1 cellular context compared by ENCODE assay signal in genomic region chr5:60672693-60673264, GRCh38.
TF ChIP-seq lines count a peak whose summit lies in the region.

No MANE protein-coding gene starts in this region.

TF ChIP-seq in HepG2, 621 proteins besides CTCF, POLR2A, EP300 and RAD21 (continued from another document and continues in another):
- peak; percentile 99 for TF ChIP-seq PAXIP1 (CRISPR knock-in tag; conservative IDR thresholded peaks at IDR 0.05)
- no peak; the same call in 1 of the 2 replicates for TF ChIP-seq ZFX (CRISPR knock-in tag; IDR thresholded peaks at IDR 0.05; ENCODE audit: low read depth)
- no peak; the same call in 1 of the 2 replicates for TF ChIP-seq TEF (CRISPR knock-in tag; IDR thresholded peaks at IDR 0.05)
- peak; percentile 38; the same call in 1 of the 2 replicates for TF ChIP-seq ZNF691 (CRISPR knock-in tag; IDR thresholded peaks at IDR 0.05; ENCODE audit: borderline replicate concordance, low read depth)
- no peak for TF ChIP-seq ATF7 (IDR thresholded peaks at IDR 0.05)
- no peak for TF ChIP-seq ATF7 (CRISPR knock-in tag; IDR thresholded peaks at IDR 0.05)
- TF ChIP-seq ADNP (CRISPR knock-in tag; IDR thresholded peaks at IDR 0.05): no peak
- TF ChIP-seq ZBTB20 (CRISPR knock-in tag; IDR thresholded peaks at IDR 0.05; ENCODE audit: borderline replicate concordance, low read depth): peak; percentile 87; the same call in 1 of the 2 replicates
- TF ChIP-seq AHR (CRISPR knock-in tag; IDR thresholded peaks at IDR 0.05): no peak
- TF ChIP-seq SMAD9 (CRISPR knock-in tag; IDR thresholded peaks at IDR 0.05): no peak
- TF ChIP-seq ASH2L (IDR thresholded peaks at IDR 0.05; ENCODE audit: insufficient read length, low read depth, low read length): peak; percentile 95
- TF ChIP-seq REST (IDR thresholded peaks at IDR 0.05; ENCODE audit: borderline replicate concordance in 1 of 2, low read depth in 1 of 2, low read length in 2 of 2): peak in 1 of 2 experiments; percentile 73; a peak in 2 of 4 replicates
- TF ChIP-seq ZNF12 (CRISPR knock-in tag; IDR thresholded peaks at IDR 0.05): peak; percentile 55; the same call in 1 of the 2 replicates
- TF ChIP-seq ZMAT3 (CRISPR knock-in tag; conservative IDR thresholded peaks at IDR 0.05): no peak; the same call in 1 of the 2 replicates
- TF ChIP-seq CERS6 (CRISPR knock-in tag; IDR thresholded peaks at IDR 0.05): no peak
- no peak for TF ChIP-seq XBP1 (CRISPR knock-in tag; IDR thresholded peaks at IDR 0.05)
- peak; percentile 90 for TF ChIP-seq PHF21A (CRISPR knock-in tag; IDR thresholded peaks at IDR 0.05)
- TF ChIP-seq ZXDC (CRISPR knock-in tag; IDR thresholded peaks at IDR 0.05): no peak
- no peak for TF ChIP-seq ZNF616 (CRISPR knock-in tag; IDR thresholded peaks at IDR 0.05; ENCODE audit: low read depth)
- no peak for TF ChIP-seq ZBTB37 (CRISPR knock-in tag; IDR thresholded peaks at IDR 0.05)
- no peak for TF ChIP-seq NFE2L1 (CRISPR knock-in tag; IDR thresholded peaks at IDR 0.05; ENCODE audit: borderline replicate concordance)
- no peak for TF ChIP-seq KDM2A (CRISPR knock-in tag; IDR thresholded peaks at IDR 0.05; ENCODE audit: borderline replicate concordance, low read depth)
- no peak for TF ChIP-seq ZNF207 (IDR thresholded peaks at IDR 0.05; ENCODE audit: borderline replicate concordance)
- TF ChIP-seq SIX4 (CRISPR knock-in tag; IDR thresholded peaks at IDR 0.05): peak; percentile 93
- peak; percentile 97 for TF ChIP-seq NFIC (IDR thresholded peaks at IDR 0.05; ENCODE audit: low read length)
- no peak for TF ChIP-seq BORCS8-MEF2B (CRISPR knock-in tag; IDR thresholded peaks at IDR 0.05)
- peak; percentile 90 for TF ChIP-seq KAT7 (CRISPR knock-in tag; IDR thresholded peaks at IDR 0.05; ENCODE audit: borderline replicate concordance)
- TF ChIP-seq ZNF839 (CRISPR knock-in tag; IDR thresholded peaks at IDR 0.05; ENCODE audit: borderline replicate concordance): no peak
- no peak; the same call in 1 of the 2 replicates for TF ChIP-seq ZNF607 (CRISPR knock-in tag; IDR thresholded peaks at IDR 0.05; ENCODE audit: borderline replicate concordance)
- no peak for TF ChIP-seq ZNF382 (CRISPR knock-in tag; IDR thresholded peaks at IDR 0.05; ENCODE audit: borderline replicate concordance)
- no peak for TF ChIP-seq NAIF1 (CRISPR knock-in tag; IDR thresholded peaks at IDR 0.05; ENCODE audit: borderline replicate concordance)
- TF ChIP-seq THRA (CRISPR knock-in tag; IDR thresholded peaks at IDR 0.05; ENCODE audit: borderline replicate concordance): peak; percentile 94
- TF ChIP-seq MAFK (conservative IDR thresholded peaks at IDR 0.05 in 1 of 2, IDR thresholded peaks at IDR 0.05 in 1 of 2; ENCODE audit: low read length in 2 of 2): peak in 1 of 2 experiments; percentile 39; a peak in 1 of 4 replicates
- TF ChIP-seq ZNF652 (CRISPR knock-in tag; IDR thresholded peaks at IDR 0.05; ENCODE audit: borderline replicate concordance, low read depth): peak; percentile 91
- TF ChIP-seq RAD51 (IDR thresholded peaks at IDR 0.05; ENCODE audit: borderline replicate concordance): no peak
- no peak for TF ChIP-seq PHF20 (CRISPR knock-in tag; IDR thresholded peaks at IDR 0.05)
- no peak for TF ChIP-seq LBX2 (CRISPR knock-in tag; IDR thresholded peaks at IDR 0.05; ENCODE audit: borderline replicate concordance)
- TF ChIP-seq SRSF4 (IDR thresholded peaks at IDR 0.05; ENCODE audit: low read depth, low read length, poor library complexity, severe bottlenecking): no peak
- no peak for TF ChIP-seq ZNF136 (CRISPR knock-in tag; IDR thresholded peaks at IDR 0.05; ENCODE audit: low read depth)
- TF ChIP-seq ZFAT (CRISPR knock-in tag; conservative IDR thresholded peaks at IDR 0.05): no peak
- no peak for TF ChIP-seq MAFG (CRISPR knock-in tag; IDR thresholded peaks at IDR 0.05)
- peak; percentile 77; the same call in 1 of the 2 replicates for TF ChIP-seq BRD4 (CRISPR knock-in tag; IDR thresholded peaks at IDR 0.05)
- no peak for TF ChIP-seq MXD3 (CRISPR knock-in tag; IDR thresholded peaks at IDR 0.05)
- TF ChIP-seq TARDBP (CRISPR knock-in tag; IDR thresholded peaks at IDR 0.05): peak; percentile 95
- 0 out of 2 replicates have a peak, but pooled peaks have one; percentile 54 for TF ChIP-seq PAX8 (CRISPR knock-in tag; IDR thresholded peaks at IDR 0.05; ENCODE audit: borderline replicate concordance)
- peak; percentile 95; the same call in 1 of the 2 replicates for TF ChIP-seq HMG20A (CRISPR knock-in tag; IDR thresholded peaks at IDR 0.05; ENCODE audit: borderline replicate concordance)
- no peak for TF ChIP-seq ZNF670 (CRISPR knock-in tag; IDR thresholded peaks at IDR 0.05; ENCODE audit: borderline replicate concordance)
- TF ChIP-seq THAP7 (CRISPR knock-in tag; IDR thresholded peaks at IDR 0.05): no peak
- no peak for TF ChIP-seq RFX5 (IDR thresholded peaks at IDR 0.05; ENCODE audit: low read depth, low read length)
- no peak for TF ChIP-seq KAT2B (IDR thresholded peaks at IDR 0.05; ENCODE audit: borderline replicate concordance, low read depth, low read length)
